ENCODE assay signal across 8 cellular contexts in the genomic region with DNA sequence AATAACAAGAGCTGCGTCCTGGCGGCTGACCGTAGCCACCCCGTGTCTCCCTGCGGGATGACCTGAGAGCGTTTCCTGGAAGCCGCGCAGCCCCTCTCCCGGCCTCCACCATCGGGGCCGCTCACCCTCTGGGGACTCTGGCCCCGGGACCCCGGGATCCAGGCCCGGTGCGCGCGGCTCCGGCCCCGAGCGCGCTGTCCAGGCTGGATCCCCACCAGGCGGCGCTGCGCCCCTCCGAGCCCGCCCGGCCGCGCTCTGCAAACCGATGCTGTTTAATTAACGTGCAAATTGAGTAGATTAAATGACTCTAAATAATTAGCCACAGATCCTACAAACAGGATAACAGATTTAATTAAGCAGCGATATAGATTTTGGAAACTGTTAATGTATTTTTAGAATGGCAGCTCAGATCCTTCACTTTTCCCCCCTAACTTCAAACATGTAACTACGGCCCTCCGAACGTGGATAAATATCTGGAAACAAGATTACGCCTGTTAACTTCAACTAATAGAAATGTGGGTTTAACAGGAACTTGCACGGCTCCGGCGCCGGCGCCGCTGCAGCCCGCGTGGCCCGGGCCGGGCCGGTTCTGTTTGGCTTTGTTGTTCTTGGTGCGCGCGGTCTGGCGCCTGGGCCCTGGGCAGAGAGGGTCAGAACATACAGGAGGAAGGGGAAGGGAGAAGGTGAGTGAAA.
DNase-seq lines count a peak whose midpoint lies in the region; ATAC-seq and TF ChIP-seq lines count a peak whose summit lies in the region.

No MANE protein-coding gene starts in this region.

- no peaks in the 10 kb centered on the region for H3K36me3 Mint-ChIP-seq in activated T-cell treated with anti-CD3 and anti-CD28 coated beads, Interleukin-2, amount 50 U/mL, for 24 hours (ENCODE audit: low read depth)

- H3K4me3 Mint-ChIP-seq in activated T-cell treated with anti-CD3 and anti-CD28 coated beads, Interleukin-2, amount 50 U/mL, for 24 hours, result no peak overlapping the region

- ATAC-seq in HG02870 (IDR thresholded peaks at IDR 0.05; ENCODE audit: unreplicated experiment) (no peak), HG03565 (IDR thresholded peaks at IDR 0.05; ENCODE audit: unreplicated experiment) (no peak)

- TF ChIP-seq CTCF in AG09309 (IDR thresholded peaks at IDR 0.05; ENCODE audit: control insufficient read depth, insufficient read depth, low read depth, low read length, missing control alignments), result peak; percentile 61

- DNase-seq in AG09309 (ENCODE audit: low read depth) (no peak), HuH-7 (ENCODE audit: low spot score) (peak; percentile 90), globus pallidus (ENCODE audit: low spot score) (peak; percentile 12), GDM1 (lab: John Stamatoyannopoulos, UW) (no peak)
- peak; percentile 69 for DNase-seq in activated T-cell treated with anti-CD3 and anti-CD28 coated beads, Interleukin-2, amount 50 U/mL, for 24 hours
- DNase-seq in stimulated activated CD4-positive, alpha-beta T cell treated with anti-CD3 and anti-CD28 coated beads, Interleukin-1b, Interleukin-23, amount 100 ng/mL, for 48 hours, result peak; percentile 38

- peaks cover 81% of the 10 kb centered on the region for H3K27me3 Mint-ChIP-seq in activated T-cell treated with anti-CD3 and anti-CD28 coated beads, Interleukin-2, amount 50 U/mL, for 24 hours

- no peak overlapping the region for H3K4me3 ChIP-seq in AG09309 (ENCODE audit: control insufficient read depth, low read depth, low read length)

- H3K9me3 Mint-ChIP-seq in activated T-cell treated with anti-CD3 and anti-CD28 coated beads, Interleukin-2, amount 50 U/mL, for 24 hours, result no peaks in the 10 kb centered on the region

- H3K4me1 Mint-ChIP-seq in activated T-cell treated with anti-CD3 and anti-CD28 coated beads, Interleukin-2, amount 50 U/mL, for 24 hours (ENCODE audit: low read depth), result peaks cover 3% of the 10 kb centered on the region

- H3K27ac Mint-ChIP-seq in activated T-cell treated with anti-CD3 and anti-CD28 coated beads, Interleukin-2, amount 50 U/mL, for 24 hours, result peak overlapping the region; percentile 33

Comparison
In these comparisons a context has a peak if more than half of its experiments do, and no peak if none do; other contexts are left out.
1. DNase-seq: peak in HuH-7 (single experiment), activated T-cell treated with anti-CD3 and anti-CD28 coated beads, Interleukin-2, amount 50 U/mL, for 24 hours (single experiment), globus pallidus (single experiment) and stimulated activated CD4-positive, alpha-beta T cell treated with anti-CD3 and anti-CD28 coated beads, Interleukin-1b, Interleukin-23, amount 100 ng/mL, for 48 hours (single experiment); none in AG09309 (single experiment) and GDM1 (single experiment).